Comparison of ENCODE assay signal across 8 cellular contexts in the genomic region with DNA sequence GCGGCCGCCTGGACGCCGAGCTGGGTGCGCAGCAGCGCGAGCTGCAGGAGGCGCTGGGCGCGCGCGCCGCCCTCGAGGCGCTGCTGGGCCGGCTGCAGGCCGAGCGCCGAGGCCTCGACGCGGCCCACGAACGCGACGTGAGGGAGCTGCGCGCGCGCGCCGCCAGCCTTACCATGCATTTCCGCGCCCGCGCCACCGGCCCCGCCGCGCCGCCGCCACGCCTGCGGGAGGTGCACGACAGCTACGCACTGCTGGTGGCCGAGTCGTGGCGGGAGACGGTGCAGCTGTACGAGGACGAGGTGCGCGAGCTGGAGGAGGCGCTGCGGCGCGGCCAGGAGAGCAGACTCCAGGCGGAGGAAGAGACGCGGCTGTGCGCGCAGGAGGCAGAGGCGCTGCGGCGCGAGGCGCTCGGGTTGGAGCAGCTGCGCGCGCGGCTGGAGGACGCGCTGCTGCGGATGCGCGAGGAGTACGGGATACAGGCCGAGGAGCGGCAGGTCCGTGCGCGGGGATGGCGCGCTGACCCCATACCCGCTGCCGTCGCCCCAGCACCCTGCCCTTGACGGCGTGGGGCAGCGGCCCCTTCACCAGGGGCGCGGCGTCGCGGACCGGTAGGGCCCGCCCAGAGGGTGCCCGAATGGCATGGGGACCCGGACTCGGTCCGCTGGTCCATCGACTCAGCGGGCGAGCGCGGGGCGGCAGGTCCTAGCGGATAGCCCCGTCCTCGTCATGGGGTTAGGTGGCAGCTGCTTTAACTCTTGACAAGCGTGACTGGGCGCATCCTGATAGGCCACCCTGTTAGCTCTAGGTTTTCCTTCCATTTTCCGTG. TPM values are rescaled to one million over a fixed set of nuclear protein-coding genes. Genes with fewer than 3 reads are reported as not detected.
DNase-seq lines count a peak whose midpoint lies in the region; ATAC-seq and TF ChIP-seq lines count a peak whose summit lies in the region.

No MANE protein-coding gene starts in this region.

- peak overlapping the region; percentile 26 for H3K4me3 Mint-ChIP-seq in activated CD4-positive, alpha-beta T cell treated with anti-CD3 and anti-CD28 coated beads for 36 hours

- DNase-seq in activated CD4-positive, alpha-beta T cell treated with anti-CD3 and anti-CD28 coated beads for 36 hours, result peak; percentile 67
- no peak for DNase-seq in activated CD4-positive, alpha-beta T cell treated with anti-CD3 and anti-CD28 coated beads for 1 hour
- DNase-seq in NCI-H524 (lab: John Stamatoyannopoulos, UW) (peak; percentile 60 to 76), adipocyte (ENCODE audit: low read depth) (peak; percentile 71), hepatic stellate cell (ENCODE audit: low spot score) (peak; percentile 61), psoas muscle (peak; percentile 67 to 86), NCI-H128 (lab: John Stamatoyannopoulos, UW; ENCODE audit: unreplicated experiment) (no peak)

- H3K4me3 ChIP-seq in adipocyte (ENCODE audit: low read length) (peak overlapping the region; percentile 73), psoas muscle (peak overlapping the region; percentile 71)

- peak; percentile 74 for ATAC-seq in activated CD4-positive, alpha-beta T cell treated with anti-CD3 and anti-CD28 coated beads for 36 hours
- ATAC-seq in HG02798 (IDR thresholded peaks at IDR 0.05; ENCODE audit: poor library complexity, unreplicated experiment) (peak; percentile 33), psoas muscle (peak; percentile 38 to 55 (median 50))

- WGBS in psoas muscle, 3 donors, result 1% methylated on average over 61 to 115 of the region's 115 CpGs

- CTCF ChIA-PET in activated CD4-positive, alpha-beta T cell treated with anti-CD3 and anti-CD28 coated beads for 36 hours (lab: Charles Lee), result interaction anchor here (0.5 to 1.9 kb wide), 23 partner anchors 12 to 880 kb away, joined by 3 to 8 read pairs (median 4); no protein-coding TSS in a partner anchor

- H3K9me3 ChIP-seq in adipocyte (ENCODE audit: control insufficient read depth, low read length) (no peaks in the 10 kb centered on the region), psoas muscle (no peaks in the 10 kb centered on the region)

- H3K36me3 Mint-ChIP-seq in activated CD4-positive, alpha-beta T cell treated with anti-CD3 and anti-CD28 coated beads for 36 hours (ENCODE audit: low read depth), result no peaks in the 10 kb centered on the region

- H3K27me3 ChIP-seq in adipocyte (replicated peaks; ENCODE audit: control insufficient read depth, insufficient read depth, low read length) (no peaks in the 10 kb centered on the region), psoas muscle (ENCODE audit: insufficient read depth in 3 of 3, low read length in 2 of 3) (no peaks in the 10 kb centered on the region)

- peak overlapping the region; percentile 34 for H3K9ac ChIP-seq in adipocyte (ENCODE audit: low read length)

- no peak overlapping the region for H3K27ac Mint-ChIP-seq in activated CD4-positive, alpha-beta T cell treated with anti-CD3 and anti-CD28 coated beads for 36 hours

- intact Hi-C loops in activated CD4-positive, alpha-beta T cell treated with anti-CD3 and anti-CD28 coated beads for 36 hours (cut with DNase I, micrococcal nuclease), result loop anchor here (1.0 to 2.0 kb wide), 3 partner anchors 108 to 649 kb away; no protein-coding TSS in a partner anchor
- intact Hi-C loops in psoas muscle (cut with DNase I), result loop anchor here in 1 of 2 donors (2.0 to 5.0 kb wide), 3 partner anchors 37 to 107 kb away; no protein-coding TSS in a partner anchor

- H3K4me1 ChIP-seq in adipocyte (ENCODE audit: control insufficient read depth, insufficient read depth, low read length), result peaks cover 44% of the 10 kb centered on the region
- peaks cover 37% of the 10 kb centered on the region for H3K4me1 ChIP-seq in psoas muscle

- H3K27ac ChIP-seq in psoas muscle, result peak overlapping the region; percentile 96

- POLR2A ChIA-PET in activated CD4-positive, alpha-beta T cell treated with anti-CD3 and anti-CD28 coated beads for 36 hours (lab: Charles Lee), result no interaction called here

- peaks cover 34% of the 10 kb centered on the region for H3K27me3 Mint-ChIP-seq in activated CD4-positive, alpha-beta T cell treated with anti-CD3 and anti-CD28 coated beads for 36 hours

- no peak for TF ChIP-seq CTCF in psoas muscle (IDR thresholded peaks at IDR 0.05)

- no peaks in the 10 kb centered on the region for H3K9me3 Mint-ChIP-seq in activated CD4-positive, alpha-beta T cell treated with anti-CD3 and anti-CD28 coated beads for 36 hours (ENCODE audit: low read depth)

- no peaks in the 10 kb centered on the region for H3K36me3 ChIP-seq in adipocyte (ENCODE audit: control insufficient read depth, insufficient read depth, low read length, severe bottlenecking)
- H3K36me3 ChIP-seq in psoas muscle (ENCODE audit: insufficient read depth in 1 of 2, low read depth in 1 of 2), result no peaks in the 10 kb centered on the region

- no peaks in the 10 kb centered on the region for H3K4me1 Mint-ChIP-seq in activated CD4-positive, alpha-beta T cell treated with anti-CD3 and anti-CD28 coated beads for 36 hours

RNA-seq across cellular contexts. Expression of a gene that starts 0.8 kb away (rescaled TPM):
- total RNA-seq in activated CD4-positive, alpha-beta T cell treated with anti-CD3 and anti-CD28 coated beads for 36 hours, result under 1 TPM; 0.09 to 0.14 TPM
- total RNA-seq in psoas muscle, result 100 to 1,000 TPM; 288 to 380 (median 349) TPM
- 100 to 1,000 TPM in 2 of 3 donors, 10 to 100 TPM in 1; 77.5 to 291 (median 121) TPM for polyA plus RNA-seq in psoas muscle

Comparison
In these comparisons a context has a peak if more than half of its experiments do, and no peak if none do; other contexts are left out.
1. DNase-seq: peak in activated CD4-positive, alpha-beta T cell treated with anti-CD3 and anti-CD28 coated beads for 36 hours (single experiment), NCI-H524 (2 of 2), adipocyte (single experiment), hepatic stellate cell (single experiment) and psoas muscle (2 of 2); none in activated CD4-positive, alpha-beta T cell treated with anti-CD3 and anti-CD28 coated beads for 1 hour (single experiment) and NCI-H128 (single experiment).
2. RNA of a gene that starts 0.8 kb away (total RNA-seq): 288 to 380 TPM in psoas muscle; 0.09 to 0.14 TPM in activated CD4-positive, alpha-beta T cell treated with anti-CD3 and anti-CD28 coated beads for 36 hours; every median in the first group is over 100 times any median in the second.
3. Peak in every context shown above with its lines, with median percentiles within 50 percentile points of each other: ATAC-seq.